In genomic region chr19:54324071-54324470, GRCh38 we compare ENCODE assay signal across 23 cellular contexts. TPM values are rescaled to one million over a fixed set of nuclear protein-coding genes. Genes with fewer than 3 reads are reported as not detected.
DNase-seq lines count a peak whose midpoint lies in the region; ATAC-seq and TF ChIP-seq lines count a peak whose summit lies in the region.
"Had no signal": no experiment of that assay in that cellular context is flagged by ENCODE, and none has a peak within 500 bp of the region (broad histone marks: within the 10 kb centered on the region; RNA-seq: fewer than 3 reads in every experiment).

No MANE protein-coding gene starts in this region.

- peaks cover 20% of the 10 kb centered on the region for H3K4me1 Mint-ChIP-seq in GM23338
- H3K4me1 Mint-ChIP-seq in glutamatergic neuron (ENCODE audit: low read depth, unreplicated experiment), result peaks cover 2% of the 10 kb centered on the region
- H3K4me1 Mint-ChIP-seq in stimulated activated naive CD8-positive, alpha-beta T cell treated with anti-CD3 and anti-CD28 coated beads, Interleukin-15, amount 100 ng/mL, for 72 hours, result peaks cover 30% of the 10 kb centered on the region

- H3K27ac ChIP-seq in GM23338 (ENCODE audit: low read depth) (no peak overlapping the region), HUES6 (ENCODE audit: low read depth, low read length) (peak overlapping the region; percentile 64; the same call in 1 of the 2 replicates), iPS-20b (ENCODE audit: low read length) (no peak overlapping the region)
- H3K27ac ChIP-seq: 22Rv1; A549; BLaER1 treated with 17β-estradiol and CSF1 and Interleukin-3, amounts not matched to agents 10 nM and 100 nM; GM23248 had no signal

- no peak overlapping the region for H2AFZ ChIP-seq in GM23338
- H2AFZ ChIP-seq: GM23248 had no signal

- H3K9me3 Mint-ChIP-seq in GM23338 (peaks cover 28% of the 10 kb centered on the region), glutamatergic neuron (ENCODE audit: unreplicated experiment) (peaks cover 9% of the 10 kb centered on the region)
- H3K9me3 Mint-ChIP-seq in stimulated activated naive CD8-positive, alpha-beta T cell treated with anti-CD3 and anti-CD28 coated beads, Interleukin-15, amount 100 ng/mL, for 72 hours, result peaks cover 7 to 9% of the 10 kb centered on the region in 2 donors
- H3K9me3 Mint-ChIP-seq: CD4-positive, alpha-beta T cell; CD8-positive, alpha-beta memory T cell had no signal

- H3K79me2 ChIP-seq in GM23338 (replicated peaks; ENCODE audit: insufficient read depth), result no peaks in the 10 kb centered on the region

- TF ChIP-seq CTCF in GM23338 (conservative IDR thresholded peaks at IDR 0.05; ENCODE audit: low read depth in 2 of 2) (no peak), glutamatergic neuron (IDR thresholded peaks at IDR 0.05; ENCODE audit: partially characterized antibody, unreplicated experiment) (peak; percentile 10)

- H3K4me3 ChIP-seq in GM23338 (0 out of 2 replicates have a peak overlapping the region, but pooled peaks have one; percentile 2), HUES6 (ENCODE audit: low read depth, low read length) (peak overlapping the region; percentile 30), iPS-20b (ENCODE audit: low read length) (peak overlapping the region; percentile 45)
- H3K4me3 ChIP-seq: A549; BLaER1 treated with 17β-estradiol and CSF1 and Interleukin-3, amounts not matched to agents 10 nM and 100 nM; GM12878; GM23248 had no signal

- H3K27me3 ChIP-seq in GM23338 (ENCODE audit: insufficient read depth), result 0 out of 2 replicates have a peak, but pooled peaks cover 6% of the 10 kb centered on the region
- no peaks in the 10 kb centered on the region for H3K27me3 ChIP-seq in HUES6 (ENCODE audit: control insufficient read depth, insufficient read depth, low read length)
- H3K27me3 ChIP-seq in iPS-20b (ENCODE audit: insufficient read depth, low read length), result no peaks in the 10 kb centered on the region
- H3K27me3 ChIP-seq: BLaER1 treated with 17β-estradiol and CSF1 and Interleukin-3, amounts not matched to agents 10 nM and 100 nM had no signal

- H3K4me3 Mint-ChIP-seq in GM23338 (no peak overlapping the region; the same call in 2 of the 3 replicates), glutamatergic neuron (ENCODE audit: unreplicated experiment) (no peak overlapping the region)
- no peak overlapping the region for H3K4me3 Mint-ChIP-seq in stimulated activated naive CD8-positive, alpha-beta T cell treated with anti-CD3 and anti-CD28 coated beads, Interleukin-15, amount 100 ng/mL, for 72 hours
- H3K4me3 Mint-ChIP-seq: CD4-positive, alpha-beta T cell; CD8-positive, alpha-beta memory T cell had no signal

- ATAC-seq in GM23338 (peak; percentile 43; the same call in 2 of the 3 replicates), Right ventricle myocardium superior (ENCODE audit: poor library complexity) (no peak)
- no peak for ATAC-seq in stimulated activated naive CD8-positive, alpha-beta T cell treated with anti-CD3 and anti-CD28 coated beads, Interleukin-15, amount 100 ng/mL, for 72 hours
- ATAC-seq: A549, GM12878 had no signal

- H4K20me1 ChIP-seq in GM23338 (replicated peaks; ENCODE audit: insufficient read depth), result no peaks in the 10 kb centered on the region
- H4K20me1 ChIP-seq: BLaER1 treated with 17β-estradiol and CSF1 and Interleukin-3, amounts not matched to agents 10 nM and 100 nM had no signal

- H3K4me2 ChIP-seq in GM23338, result peak overlapping the region; percentile 50
- H3K4me2 ChIP-seq: A549 had no signal

- H3K4me1 ChIP-seq in GM23338 (ENCODE audit: insufficient read depth) (peaks cover 16% of the 10 kb centered on the region), HUES6 (ENCODE audit: control insufficient read depth, insufficient read depth, low read length) (peaks cover 19% of the 10 kb centered on the region), iPS-20b (ENCODE audit: insufficient read depth, low read length) (peaks cover 15% of the 10 kb centered on the region)
- H3K4me1 ChIP-seq: A549, BE2C had no signal

- H3K9ac ChIP-seq in HUES6 (ENCODE audit: low read length) (peak overlapping the region; percentile 49), iPS-20b (ENCODE audit: low read depth, low read length) (peak overlapping the region; percentile 42)
- H3K9ac ChIP-seq: BLaER1 treated with 17β-estradiol and CSF1 and Interleukin-3, amounts not matched to agents 10 nM and 100 nM; GM23248 had no signal

- H3K27me3 Mint-ChIP-seq in GM23338 (ENCODE audit: insufficient read depth, low read depth, poor library complexity), result peaks cover 19% of the 10 kb centered on the region
- peaks cover 6% of the 10 kb centered on the region for H3K27me3 Mint-ChIP-seq in glutamatergic neuron (ENCODE audit: unreplicated experiment)
- peaks cover 20% of the 10 kb centered on the region for H3K27me3 Mint-ChIP-seq in stimulated activated naive CD8-positive, alpha-beta T cell treated with anti-CD3 and anti-CD28 coated beads, Interleukin-15, amount 100 ng/mL, for 72 hours

- intact Hi-C loops in Right ventricle myocardium superior (cut with DNase I), result no loop called here

- H3K9me3 ChIP-seq in HUES6 (ENCODE audit: control insufficient read depth, insufficient read depth, low read depth, low read length) (peaks cover 13% of the 10 kb centered on the region), iPS-20b (ENCODE audit: insufficient read depth, low read depth, low read length) (peaks cover 3% of the 10 kb centered on the region; the same call in 1 of the 2 replicates)
- H3K9me3 ChIP-seq: BE2C had no signal

- H3K36me3 Mint-ChIP-seq in GM23338 (ENCODE audit: low read depth) (peaks cover 14% of the 10 kb centered on the region), glutamatergic neuron (ENCODE audit: unreplicated experiment) (peaks cover 25% of the 10 kb centered on the region)
- H3K36me3 Mint-ChIP-seq: CD14-positive monocyte; CD8-positive, alpha-beta memory T cell had no signal

- DNase-seq in GM23338 (ENCODE audit: low spot score) (peak; percentile 59), glutamatergic neuron (no peak), Right ventricle myocardium superior (no peak), GM19240 (ENCODE audit: insufficient read length, low spot score) (no peak)
- no peak for DNase-seq in stimulated activated naive CD8-positive, alpha-beta T cell treated with anti-CD3 and anti-CD28 coated beads, Interleukin-15, amount 100 ng/mL, for 72 hours
- DNase-seq: ACHN; AML-193; BE2C; CD4-positive, alpha-beta T cell; CD8-positive, alpha-beta memory T cell; DMS 273 treated with DMSO at 0.1 percent for 48 hours; DMS79; EL; GDM1; GM23248; HCEC 1CT had no signal

- no peaks in the 10 kb centered on the region for H3K9me2 ChIP-seq in GM23338 (ENCODE audit: insufficient read depth)

- no peaks in the 10 kb centered on the region for H3F3A ChIP-seq in GM23338 (replicated peaks; ENCODE audit: low read depth)

- H3K27ac Mint-ChIP-seq in GM23338 (no peak overlapping the region), glutamatergic neuron (ENCODE audit: unreplicated experiment) (no peak overlapping the region)
- no peak overlapping the region for H3K27ac Mint-ChIP-seq in stimulated activated naive CD8-positive, alpha-beta T cell treated with anti-CD3 and anti-CD28 coated beads, Interleukin-15, amount 100 ng/mL, for 72 hours
- H3K27ac Mint-ChIP-seq: CD14-positive monocyte; CD4-positive, alpha-beta T cell; CD8-positive, alpha-beta memory T cell had no signal

- H3K36me3 ChIP-seq in GM23338 (ENCODE audit: insufficient read depth) (no peaks in the 10 kb centered on the region; the same call in none of the 2 replicates), HUES6 (ENCODE audit: control insufficient read depth, insufficient read depth, low read length) (no peaks in the 10 kb centered on the region), iPS-20b (ENCODE audit: insufficient read depth, low read depth, low read length) (no peaks in the 10 kb centered on the region)
- H3K36me3 ChIP-seq: BE2C; BLaER1 treated with 17β-estradiol and CSF1 and Interleukin-3, amounts not matched to agents 10 nM and 100 nM had no signal

TF ChIP-seq in GM23338, 12 proteins besides CTCF, POLR2A, EP300 and RAD21:
- TF ChIP-seq EZH2phosphoT487 (IDR thresholded peaks at IDR 0.05; ENCODE audit: unreplicated experiment) (no peak), NANOG (IDR thresholded peaks at IDR 0.05; ENCODE audit: borderline replicate concordance) (peak; percentile 54; the same call in 1 of the 2 replicates)

RNA-seq across cellular contexts. Expression of gene LILRA5, which starts 11.1 kb away (rescaled TPM):
- total RNA-seq in GM23338 (2014; rRNA removed; shearing (Covaris generic)), result not detected in 2 replicates
- not detected in 2 replicates for polyA plus RNA-seq in GM23338 (2016; fragmentation: Nextera tagmentation; extraction: Ambion mirVana)
- total RNA-seq in glutamatergic neuron (ENCODE audit: unreplicated experiment) (not detected), Right ventricle myocardium superior (1.3 TPM)
- total RNA-seq: CD8-positive, alpha-beta memory T cell; GM23248 had no signal
- polyA plus RNA-seq: A549; CD8-positive, alpha-beta memory T cell; GM23248 had no signal

RNA-seq across cellular contexts. Expression of gene LILRA4, which starts 14.9 kb away (rescaled TPM):
- total RNA-seq in GM23338 (2014; rRNA removed; shearing (Covaris generic)), result not detected in 2 replicates
- polyA plus RNA-seq in GM23338 (2016; fragmentation: Nextera tagmentation; extraction: Ambion mirVana), result not detected in 2 replicates
- total RNA-seq in glutamatergic neuron (ENCODE audit: unreplicated experiment), result not detected
- not detected for total RNA-seq in Right ventricle myocardium superior
- total RNA-seq: CD8-positive, alpha-beta memory T cell; GM23248 had no signal
- polyA plus RNA-seq: A549; CD8-positive, alpha-beta memory T cell; GM23248 had no signal

RNA-seq across cellular contexts. Expression of gene LAIR1, which starts 40.7 kb away (rescaled TPM):
- total RNA-seq in GM23338 (2014; rRNA removed; shearing (Covaris generic)), result 1.3 TPM in 1 of 2 replicates, not detected in the other
- 0.10 TPM in 2 replicates for polyA plus RNA-seq in GM23338 (2016; fragmentation: Nextera tagmentation; extraction: Ambion mirVana)
- not detected for total RNA-seq in glutamatergic neuron (ENCODE audit: unreplicated experiment)
- 6.3 TPM for total RNA-seq in Right ventricle myocardium superior
- total RNA-seq: GM23248 had no signal
- polyA plus RNA-seq: A549, GM23248 had no signal

RNA-seq across cellular contexts. Expression of gene LILRB2, which starts 43.2 kb away (rescaled TPM):
- not detected in 2 replicates for total RNA-seq in GM23338 (2014; rRNA removed; shearing (Covaris generic))
- polyA plus RNA-seq in GM23338 (2016; fragmentation: Nextera tagmentation; extraction: Ambion mirVana), result not detected in 2 replicates
- total RNA-seq in glutamatergic neuron (ENCODE audit: unreplicated experiment) (0.54 TPM), Right ventricle myocardium superior (1.8 TPM)
- total RNA-seq: GM23248 had no signal
- polyA plus RNA-seq: A549; CD8-positive, alpha-beta memory T cell; GM23248 had no signal
